1 cellular context compared by ENCODE assay signal in genomic region chr5:149445739-149446369, GRCh38.
TF ChIP-seq lines count a peak whose summit lies in the region.

No MANE protein-coding gene starts in this region.

TF ChIP-seq in K562, 482 proteins besides CTCF, POLR2A, EP300 and RAD21 (continued from another document and continues in another):
- peak; percentile 98 for TF ChIP-seq ZNF592 (IDR thresholded peaks at IDR 0.05)
- 0 out of 2 replicates have a peak, but pooled peaks have one; percentile 44 for TF ChIP-seq MTA3 (IDR thresholded peaks at IDR 0.05; ENCODE audit: borderline replicate concordance)
- no peak for TF ChIP-seq ZNF740 (CRISPR knock-in tag; IDR thresholded peaks at IDR 0.05)
- 0 out of 4 replicates have a peak, but pooled peaks of 1 of the 2 experiments have one; percentile 55 for TF ChIP-seq ZNF740 (tag; IDR thresholded peaks at IDR 0.05)
- peak; percentile 74 for TF ChIP-seq ZFX (CRISPR knock-in tag; IDR thresholded peaks at IDR 0.05)
- TF ChIP-seq TGIF2 (CRISPR knock-in tag; IDR thresholded peaks at IDR 0.05), result no peak
- peak; percentile 95 for TF ChIP-seq ATF3 (IDR thresholded peaks at IDR 0.05)
- TF ChIP-seq ATF3 (CRISPR knock-in tag; conservative IDR thresholded peaks at IDR 0.05), result peak; percentile 77
- no peak for TF ChIP-seq IRF1 (CRISPR knock-in tag; IDR thresholded peaks at IDR 0.05; ENCODE audit: borderline replicate concordance)
- peak; percentile 87 for TF ChIP-seq BACH1 (tag; IDR thresholded peaks at IDR 0.05)
- TF ChIP-seq BRD4 (IDR thresholded peaks at IDR 0.05), result no peak
- peak in 1 of 2 experiments; percentile 7; a peak in 1 of 4 replicates for TF ChIP-seq RCOR1 (IDR thresholded peaks at IDR 0.05; ENCODE audit: borderline replicate concordance in 1 of 2, low read depth in 2 of 2, low read length in 2 of 2)
- TF ChIP-seq ZZZ3 (IDR thresholded peaks at IDR 0.05), result no peak
- TF ChIP-seq OTX1 (CRISPR knock-in tag; IDR thresholded peaks at IDR 0.05), result 0 out of 2 replicates have a peak, but pooled peaks have one; percentile 53
- peak; percentile 52 for TF ChIP-seq MAX (CRISPR knock-in tag; IDR thresholded peaks at IDR 0.05)
- peak; percentile 19 to 24; a peak in 1 of 4 replicates for TF ChIP-seq TRIM24 (IDR thresholded peaks at IDR 0.05)
- peak; percentile 53; the same call in 1 of the 2 replicates for TF ChIP-seq HMBOX1 (IDR thresholded peaks at IDR 0.05)
- peak; percentile 78; the same call in 1 of the 2 replicates for TF ChIP-seq EHMT2 (IDR thresholded peaks at IDR 0.05)
- no peak for TF ChIP-seq KLF1 (tag; IDR thresholded peaks at IDR 0.05)
- TF ChIP-seq PCBP2 (IDR thresholded peaks at IDR 0.05; ENCODE audit: low read depth, low read length, poor library complexity, severe bottlenecking), result no peak
- TF ChIP-seq FOSL1 (tag; conservative IDR thresholded peaks at IDR 0.05), result peak; percentile 94
- TF ChIP-seq GABPA (tag; conservative IDR thresholded peaks at IDR 0.05; ENCODE audit: low read depth), result 0 out of 2 replicates have a peak, but pooled peaks have one; percentile 28
- TF ChIP-seq RBM22 (IDR thresholded peaks at IDR 0.05; ENCODE audit: low read depth, low read length, poor library complexity, severe bottlenecking), result no peak
- TF ChIP-seq MCM7 (IDR thresholded peaks at IDR 0.05), result no peak
- no peak; the same call in 1 of the 2 replicates for TF ChIP-seq PYGO2 (tag; IDR thresholded peaks at IDR 0.05)
- no peak for TF ChIP-seq CAMTA2 (CRISPR knock-in tag; conservative IDR thresholded peaks at IDR 0.05)
- peak; percentile 29; the same call in 1 of the 2 replicates for TF ChIP-seq MTA1 (IDR thresholded peaks at IDR 0.05; ENCODE audit: borderline replicate concordance)
- TF ChIP-seq TAF9B (IDR thresholded peaks at IDR 0.05; ENCODE audit: partially characterized antibody), result peak; percentile 46
- TF ChIP-seq NFRKB (IDR thresholded peaks at IDR 0.05; ENCODE audit: low read depth), result peak; percentile 85
- peak; percentile 91 for TF ChIP-seq C11orf30 (IDR thresholded peaks at IDR 0.05; ENCODE audit: low read depth)
- peak; percentile 82 for TF ChIP-seq MAFF (IDR thresholded peaks at IDR 0.05; ENCODE audit: low read length)
- peak; percentile 76; the same call in 1 of the 2 replicates for TF ChIP-seq FOXJ2 (tag; IDR thresholded peaks at IDR 0.05)
- TF ChIP-seq MAFK (IDR thresholded peaks at IDR 0.05; ENCODE audit: low read length), result peak; percentile 80
- no peak for TF ChIP-seq PHF20 (IDR thresholded peaks at IDR 0.05; ENCODE audit: partially characterized antibody)
- no peak for TF ChIP-seq ZFP91 (CRISPR knock-in tag; IDR thresholded peaks at IDR 0.05)
- TF ChIP-seq GATAD2A (IDR thresholded peaks at IDR 0.05), result no peak
- no peak for TF ChIP-seq STAG1 (CRISPR knock-in tag; IDR thresholded peaks at IDR 0.05; ENCODE audit: borderline replicate concordance)
- TF ChIP-seq PPARD (CRISPR knock-in tag; IDR thresholded peaks at IDR 0.05), result no peak
- peak in 1 of 2 experiments; percentile 13 for TF ChIP-seq E2F6 (IDR thresholded peaks at IDR 0.05; ENCODE audit: borderline replicate concordance in 1 of 2, extremely low read depth in 1 of 2, insufficient read depth in 1 of 2, insufficient read length in 1 of 2, low read depth in 1 of 2, low read length in 1 of 2, poor library complexity in 1 of 2, severe bottlenecking in 1 of 2)
- no peak for TF ChIP-seq ILK (tag; IDR thresholded peaks at IDR 0.05; ENCODE audit: borderline replicate concordance, low read depth)
- no peak for TF ChIP-seq CBFB (CRISPR knock-in tag; IDR thresholded peaks at IDR 0.05)
- TF ChIP-seq EGR1 (conservative IDR thresholded peaks at IDR 0.05), result no peak
- no peak for TF ChIP-seq ZNF431 (CRISPR knock-in tag; IDR thresholded peaks at IDR 0.05)
- no peak for TF ChIP-seq LARP7 (IDR thresholded peaks at IDR 0.05)
- TF ChIP-seq ETV5 (CRISPR knock-in tag; IDR thresholded peaks at IDR 0.05; ENCODE audit: low read depth), result 0 out of 2 replicates have a peak, but pooled peaks have one; percentile 25
- TF ChIP-seq PHB2 (IDR thresholded peaks at IDR 0.05; ENCODE audit: low read depth), result no peak
- TF ChIP-seq ATF4 (CRISPR knock-in tag; IDR thresholded peaks at IDR 0.05), result peak; percentile 52
- no peak for TF ChIP-seq ZNF75A (CRISPR knock-in tag; IDR thresholded peaks at IDR 0.05)
- 0 out of 2 replicates have a peak, but pooled peaks have one; percentile 21 for TF ChIP-seq DNMT1 (IDR thresholded peaks at IDR 0.05)
- no peak for TF ChIP-seq ZNF551 (CRISPR knock-in tag; IDR thresholded peaks at IDR 0.05)
- TF ChIP-seq EWSR1 (IDR thresholded peaks at IDR 0.05; ENCODE audit: borderline replicate concordance, low read depth, partially characterized antibody), result no peak
- 0 out of 2 replicates have a peak, but pooled peaks have one; percentile 21 for TF ChIP-seq ETV1 (tag; conservative IDR thresholded peaks at IDR 0.05; ENCODE audit: low read depth)
- no peak for TF ChIP-seq SAP30 (IDR thresholded peaks at IDR 0.05; ENCODE audit: borderline replicate concordance, insufficient read depth, low read depth, low read length, poor library complexity, severe bottlenecking)
- no peak for TF ChIP-seq SAFB (IDR thresholded peaks at IDR 0.05; ENCODE audit: borderline replicate concordance, low read depth, low read length)
- no peak for TF ChIP-seq NCOA2 (IDR thresholded peaks at IDR 0.05; ENCODE audit: partially characterized antibody in 2 of 2)
- no peak for TF ChIP-seq ARID2 (IDR thresholded peaks at IDR 0.05)
- no peak for TF ChIP-seq ZMIZ1 (IDR thresholded peaks at IDR 0.05; ENCODE audit: low read depth in 2 of 2, low read length in 2 of 2)
- no peak for TF ChIP-seq CBX5 (IDR thresholded peaks at IDR 0.05; ENCODE audit: borderline replicate concordance, low read depth)
